16 cellular contexts compared by ENCODE assay signal in genomic region chr13:87244256-87244870, GRCh38.
"Had no signal": no experiment of that assay in that cellular context is flagged by ENCODE, and none has a peak within 500 bp of the region (broad histone marks: within the 10 kb centered on the region; RNA-seq: fewer than 3 reads in every experiment).

No MANE protein-coding gene starts in this region.

- DNase-seq: activated B cell treated with CpG ODN at 0.5 μM for 24 hours; activated CD4-positive, alpha-beta T cell treated with anti-CD3 and anti-CD28 coated beads for 48 hours; activated CD8-positive, alpha-beta T cell treated with anti-CD3 and anti-CD28 coated beads for 36 hours; activated gamma-delta T cell; activated T-cell treated with anti-CD3 and anti-CD28 coated beads, Interleukin-2, amount 50 U/mL, for 48 hours; amygdala; effector CD8-positive, alpha-beta T cell; heart left ventricle; left colon; lower lobe of right lung; pancreas; stimulated activated CD4-positive, alpha-beta T cell treated with anti-CD3 and anti-CD28 coated beads, Interleukin-1b, Interleukin-23, amount 100 ng/mL, for 48 hours; stimulated activated naive CD8-positive, alpha-beta T cell treated with anti-CD3 and anti-CD28 coated beads, Interleukin-15, amount 100 ng/mL, for 72 hours; T-helper 1 cell; T1000 had no signal

- ATAC-seq: activated CD8-positive, alpha-beta T cell treated with anti-CD3 and anti-CD28 coated beads for 36 hours; activated naive CD4-positive, alpha-beta T cell treated with anti-CD3 and anti-CD28 coated beads, Interleukin-2, amount 50 U/mL, for 72 hours; heart left ventricle; left colon; lower lobe of right lung; pancreas; stimulated activated naive CD8-positive, alpha-beta T cell treated with anti-CD3 and anti-CD28 coated beads, Interleukin-15, amount 100 ng/mL, for 72 hours had no signal
